ENCODE assay signal across 1 cellular context in the genomic region with DNA sequence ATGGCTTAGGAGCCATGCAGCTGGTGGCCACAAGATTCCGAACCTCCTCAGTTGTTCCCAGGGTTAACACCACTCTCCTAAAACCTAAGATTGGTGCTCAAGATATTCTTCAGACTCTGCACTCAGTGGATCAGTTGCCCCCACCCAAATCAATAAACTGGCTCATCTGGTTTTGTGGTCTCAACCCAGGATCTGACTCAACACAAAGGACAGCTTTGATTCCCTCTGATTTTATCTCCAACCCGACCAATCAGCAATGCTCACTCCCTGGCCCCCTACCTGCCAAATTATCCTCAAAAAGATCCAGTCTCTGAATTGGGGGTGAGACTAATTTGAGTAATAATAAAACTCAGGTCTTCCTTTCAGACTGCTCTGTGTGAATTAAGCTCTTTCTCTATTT.
TF ChIP-seq lines count a peak whose summit lies in the region.

No MANE protein-coding gene starts in this region.

TF ChIP-seq in GM23338, 12 proteins besides CTCF, POLR2A, EP300 and RAD21 (continued from another document):
- TF ChIP-seq, protein P1, sequence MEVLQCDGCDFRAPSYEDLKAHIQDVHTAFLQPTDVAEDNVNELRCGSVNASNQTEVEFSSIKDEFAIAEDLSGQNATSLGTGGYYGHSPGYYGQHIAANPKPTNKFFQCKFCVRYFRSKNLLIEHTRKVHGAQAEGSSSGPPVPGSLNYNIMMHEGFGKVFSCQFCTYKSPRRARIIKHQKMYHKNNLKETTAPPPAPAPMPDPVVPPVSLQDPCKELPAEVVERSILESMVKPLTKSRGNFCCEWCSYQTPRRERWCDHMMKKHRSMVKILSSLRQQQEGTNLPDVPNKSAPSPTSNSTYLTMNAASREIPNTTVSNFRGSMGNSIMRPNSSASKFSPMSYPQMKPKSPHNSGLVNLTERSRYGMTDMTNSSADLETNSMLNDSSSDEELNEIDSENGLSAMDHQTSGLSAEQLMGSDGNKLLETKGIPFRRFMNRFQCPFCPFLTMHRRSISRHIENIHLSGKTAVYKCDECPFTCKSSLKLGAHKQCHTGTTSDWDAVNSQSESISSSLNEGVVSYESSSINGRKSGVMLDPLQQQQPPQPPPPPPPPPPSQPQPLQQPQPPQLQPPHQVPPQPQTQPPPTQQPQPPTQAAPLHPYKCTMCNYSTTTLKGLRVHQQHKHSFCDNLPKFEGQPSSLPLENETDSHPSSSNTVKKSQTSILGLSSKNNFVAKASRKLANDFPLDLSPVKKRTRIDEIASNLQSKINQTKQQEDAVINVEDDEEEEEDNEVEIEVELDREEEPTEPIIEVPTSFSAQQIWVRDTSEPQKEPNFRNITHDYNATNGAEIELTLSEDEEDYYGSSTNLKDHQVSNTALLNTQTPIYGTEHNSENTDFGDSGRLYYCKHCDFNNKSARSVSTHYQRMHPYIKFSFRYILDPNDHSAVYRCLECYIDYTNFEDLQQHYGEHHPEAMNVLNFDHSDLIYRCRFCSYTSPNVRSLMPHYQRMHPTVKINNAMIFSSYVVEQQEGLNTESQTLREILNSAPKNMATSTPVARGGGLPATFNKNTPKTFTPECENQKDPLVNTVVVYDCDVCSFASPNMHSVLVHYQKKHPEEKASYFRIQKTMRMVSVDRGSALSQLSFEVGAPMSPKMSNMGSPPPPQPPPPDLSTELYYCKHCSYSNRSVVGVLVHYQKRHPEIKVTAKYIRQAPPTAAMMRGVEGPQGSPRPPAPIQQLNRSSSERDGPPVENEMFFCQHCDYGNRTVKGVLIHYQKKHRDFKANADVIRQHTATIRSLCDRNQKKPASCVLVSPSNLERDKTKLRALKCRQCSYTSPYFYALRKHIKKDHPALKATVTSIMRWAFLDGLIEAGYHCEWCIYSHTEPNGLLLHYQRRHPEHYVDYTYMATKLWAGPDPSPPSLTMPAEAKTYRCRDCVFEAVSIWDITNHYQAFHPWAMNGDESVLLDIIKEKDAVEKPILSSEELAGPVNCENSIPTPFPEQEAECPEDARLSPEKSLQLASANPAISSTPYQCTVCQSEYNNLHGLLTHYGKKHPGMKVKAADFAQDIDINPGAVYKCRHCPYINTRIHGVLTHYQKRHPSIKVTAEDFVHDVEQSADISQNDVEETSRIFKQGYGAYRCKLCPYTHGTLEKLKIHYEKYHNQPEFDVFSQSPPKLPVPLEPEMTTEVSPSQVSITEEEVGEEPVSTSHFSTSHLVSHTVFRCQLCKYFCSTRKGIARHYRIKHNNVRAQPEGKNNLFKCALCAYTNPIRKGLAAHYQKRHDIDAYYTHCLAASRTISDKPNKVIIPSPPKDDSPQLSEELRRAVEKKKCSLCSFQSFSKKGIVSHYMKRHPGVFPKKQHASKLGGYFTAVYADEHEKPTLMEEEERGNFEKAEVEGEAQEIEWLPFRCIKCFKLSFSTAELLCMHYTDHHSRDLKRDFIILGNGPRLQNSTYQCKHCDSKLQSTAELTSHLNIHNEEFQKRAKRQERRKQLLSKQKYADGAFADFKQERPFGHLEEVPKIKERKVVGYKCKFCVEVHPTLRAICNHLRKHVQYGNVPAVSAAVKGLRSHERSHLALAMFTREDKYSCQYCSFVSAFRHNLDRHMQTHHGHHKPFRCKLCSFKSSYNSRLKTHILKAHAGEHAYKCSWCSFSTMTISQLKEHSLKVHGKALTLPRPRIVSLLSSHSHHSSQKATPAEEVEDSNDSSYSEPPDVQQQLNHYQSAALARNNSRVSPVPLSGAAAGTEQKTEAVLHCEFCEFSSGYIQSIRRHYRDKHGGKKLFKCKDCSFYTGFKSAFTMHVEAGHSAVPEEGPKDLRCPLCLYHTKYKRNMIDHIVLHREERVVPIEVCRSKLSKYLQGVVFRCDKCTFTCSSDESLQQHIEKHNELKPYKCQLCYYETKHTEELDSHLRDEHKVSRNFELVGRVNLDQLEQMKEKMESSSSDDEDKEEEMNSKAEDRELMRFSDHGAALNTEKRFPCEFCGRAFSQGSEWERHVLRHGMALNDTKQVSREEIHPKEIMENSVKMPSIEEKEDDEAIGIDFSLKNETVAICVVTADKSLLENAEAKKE (CRISPR knock-in tag; IDR thresholded peaks at IDR 0.05): no peak
- TF ChIP-seq STAT1 (IDR thresholded peaks at IDR 0.05; ENCODE audit: unreplicated experiment) (no peak), NANOG (IDR thresholded peaks at IDR 0.05; ENCODE audit: borderline replicate concordance) (no peak), EZH2 (IDR thresholded peaks at IDR 0.05; ENCODE audit: low read depth, unreplicated experiment) (no peak), ZNF331 (CRISPR knock-in tag; IDR thresholded peaks at IDR 0.05; ENCODE audit: low read depth) (no peak), EZH2phosphoT487 (IDR thresholded peaks at IDR 0.05; ENCODE audit: unreplicated experiment) (no peak), CREB1 (CRISPR knock-in tag; IDR thresholded peaks at IDR 0.05; ENCODE audit: low read depth) (no peak), ZNF114 (CRISPR knock-in tag; IDR thresholded peaks at IDR 0.05) (no peak), JUNB (IDR thresholded peaks at IDR 0.05; ENCODE audit: unreplicated experiment) (no peak)
- TF ChIP-seq, protein P2, sequence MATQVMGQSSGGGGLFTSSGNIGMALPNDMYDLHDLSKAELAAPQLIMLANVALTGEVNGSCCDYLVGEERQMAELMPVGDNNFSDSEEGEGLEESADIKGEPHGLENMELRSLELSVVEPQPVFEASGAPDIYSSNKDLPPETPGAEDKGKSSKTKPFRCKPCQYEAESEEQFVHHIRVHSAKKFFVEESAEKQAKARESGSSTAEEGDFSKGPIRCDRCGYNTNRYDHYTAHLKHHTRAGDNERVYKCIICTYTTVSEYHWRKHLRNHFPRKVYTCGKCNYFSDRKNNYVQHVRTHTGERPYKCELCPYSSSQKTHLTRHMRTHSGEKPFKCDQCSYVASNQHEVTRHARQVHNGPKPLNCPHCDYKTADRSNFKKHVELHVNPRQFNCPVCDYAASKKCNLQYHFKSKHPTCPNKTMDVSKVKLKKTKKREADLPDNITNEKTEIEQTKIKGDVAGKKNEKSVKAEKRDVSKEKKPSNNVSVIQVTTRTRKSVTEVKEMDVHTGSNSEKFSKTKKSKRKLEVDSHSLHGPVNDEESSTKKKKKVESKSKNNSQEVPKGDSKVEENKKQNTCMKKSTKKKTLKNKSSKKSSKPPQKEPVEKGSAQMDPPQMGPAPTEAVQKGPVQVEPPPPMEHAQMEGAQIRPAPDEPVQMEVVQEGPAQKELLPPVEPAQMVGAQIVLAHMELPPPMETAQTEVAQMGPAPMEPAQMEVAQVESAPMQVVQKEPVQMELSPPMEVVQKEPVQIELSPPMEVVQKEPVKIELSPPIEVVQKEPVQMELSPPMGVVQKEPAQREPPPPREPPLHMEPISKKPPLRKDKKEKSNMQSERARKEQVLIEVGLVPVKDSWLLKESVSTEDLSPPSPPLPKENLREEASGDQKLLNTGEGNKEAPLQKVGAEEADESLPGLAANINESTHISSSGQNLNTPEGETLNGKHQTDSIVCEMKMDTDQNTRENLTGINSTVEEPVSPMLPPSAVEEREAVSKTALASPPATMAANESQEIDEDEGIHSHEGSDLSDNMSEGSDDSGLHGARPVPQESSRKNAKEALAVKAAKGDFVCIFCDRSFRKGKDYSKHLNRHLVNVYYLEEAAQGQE (IDR thresholded peaks at IDR 0.05; ENCODE audit: unreplicated experiment): no peak
- TF ChIP-seq, protein P3, sequence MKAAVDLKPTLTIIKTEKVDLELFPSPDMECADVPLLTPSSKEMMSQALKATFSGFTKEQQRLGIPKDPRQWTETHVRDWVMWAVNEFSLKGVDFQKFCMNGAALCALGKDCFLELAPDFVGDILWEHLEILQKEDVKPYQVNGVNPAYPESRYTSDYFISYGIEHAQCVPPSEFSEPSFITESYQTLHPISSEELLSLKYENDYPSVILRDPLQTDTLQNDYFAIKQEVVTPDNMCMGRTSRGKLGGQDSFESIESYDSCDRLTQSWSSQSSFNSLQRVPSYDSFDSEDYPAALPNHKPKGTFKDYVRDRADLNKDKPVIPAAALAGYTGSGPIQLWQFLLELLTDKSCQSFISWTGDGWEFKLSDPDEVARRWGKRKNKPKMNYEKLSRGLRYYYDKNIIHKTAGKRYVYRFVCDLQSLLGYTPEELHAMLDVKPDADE (IDR thresholded peaks at IDR 0.05): no peak
